2 cellular contexts compared by ENCODE assay signal in genomic region chr16:85550422-85551318, GRCh38.
TF ChIP-seq lines count a peak whose summit lies in the region.

No MANE protein-coding gene starts in this region.

TF ChIP-seq in HepG2, 621 proteins besides CTCF, POLR2A, EP300 and RAD21 (continued from another document and continues in another):
- TF ChIP-seq AHDC1 (CRISPR knock-in tag; IDR thresholded peaks at IDR 0.05; ENCODE audit: borderline replicate concordance) (no peak), SMAD1 (CRISPR knock-in tag; IDR thresholded peaks at IDR 0.05; ENCODE audit: borderline replicate concordance, low read depth) (no peak), PAXIP1 (CRISPR knock-in tag; conservative IDR thresholded peaks at IDR 0.05) (0 out of 2 replicates have a peak, but pooled peaks have one; percentile 6), ZNF460 (CRISPR knock-in tag; IDR thresholded peaks at IDR 0.05; ENCODE audit: borderline replicate concordance) (no peak), ETV5 (CRISPR knock-in tag; IDR thresholded peaks at IDR 0.05; ENCODE audit: borderline replicate concordance) (peak; percentile 22; the same call in 1 of the 2 replicates), HDAC1 (CRISPR knock-in tag; IDR thresholded peaks at IDR 0.05) (peak; percentile 2; the same call in 1 of the 2 replicates), PATZ1 (CRISPR knock-in tag; IDR thresholded peaks at IDR 0.05) (peak; percentile 16; the same call in 1 of the 2 replicates), NR2F1 (CRISPR knock-in tag; IDR thresholded peaks at IDR 0.05) (no peak)

TF ChIP-seq in K562, 482 proteins besides CTCF, POLR2A, EP300 and RAD21 (continued from another document and continues in another):
- TF ChIP-seq AFF1 (IDR thresholded peaks at IDR 0.05; ENCODE audit: low read depth in 1 of 2, partially characterized antibody in 2 of 2) (no peak), ZNF124 (CRISPR knock-in tag; IDR thresholded peaks at IDR 0.05) (no peak), ZSCAN29 (IDR thresholded peaks at IDR 0.05) (no peak), GMEB1 (CRISPR knock-in tag; IDR thresholded peaks at IDR 0.05) (no peak), MYNN (IDR thresholded peaks at IDR 0.05) (peak; percentile 17; the same call in 1 of the 2 replicates), MYNN (CRISPR knock-in tag; IDR thresholded peaks at IDR 0.05) (no peak), ZHX1 (conservative IDR thresholded peaks at IDR 0.05; ENCODE audit: low read length) (no peak), SIX5 (IDR thresholded peaks at IDR 0.05; ENCODE audit: borderline replicate concordance in 1 of 2, insufficient read depth in 1 of 2, low read depth in 1 of 2, low read length in 2 of 2) (no peak), SRSF1 (IDR thresholded peaks at IDR 0.05; ENCODE audit: low read depth, low read length) (no peak), CCNT2 (IDR thresholded peaks at IDR 0.05; ENCODE audit: borderline replicate concordance, extremely low read depth, insufficient read length, low read depth, low read length) (peak; percentile 26), TFAP4 (CRISPR knock-in tag; IDR thresholded peaks at IDR 0.05; ENCODE audit: borderline replicate concordance) (peak; percentile 57; the same call in 1 of the 2 replicates), MAFK (IDR thresholded peaks at IDR 0.05; ENCODE audit: low read length) (no peak), E2F3 (CRISPR knock-in tag; IDR thresholded peaks at IDR 0.05) (peak; percentile 35; the same call in 1 of the 2 replicates), ZNF354B (CRISPR knock-in tag; IDR thresholded peaks at IDR 0.05) (no peak), PTTG1 (tag; IDR thresholded peaks at IDR 0.05; ENCODE audit: low read depth) (no peak), MTA1 (IDR thresholded peaks at IDR 0.05; ENCODE audit: borderline replicate concordance) (no peak), ZBTB1 (CRISPR knock-in tag; IDR thresholded peaks at IDR 0.05; ENCODE audit: borderline replicate concordance, low read depth) (no peak), NKRF (IDR thresholded peaks at IDR 0.05; ENCODE audit: borderline replicate concordance) (no peak), FOXJ2 (tag; IDR thresholded peaks at IDR 0.05) (no peak), POLR2B (IDR thresholded peaks at IDR 0.05; ENCODE audit: low read depth, partially characterized antibody) (peak; percentile 8), HDAC3 (IDR thresholded peaks at IDR 0.05; ENCODE audit: borderline replicate concordance, partially characterized antibody) (no peak), IRF2 (CRISPR knock-in tag; IDR thresholded peaks at IDR 0.05) (no peak), ZNF589 (CRISPR knock-in tag; IDR thresholded peaks at IDR 0.05; ENCODE audit: low read depth) (no peak)
- TF ChIP-seq, protein P1, sequence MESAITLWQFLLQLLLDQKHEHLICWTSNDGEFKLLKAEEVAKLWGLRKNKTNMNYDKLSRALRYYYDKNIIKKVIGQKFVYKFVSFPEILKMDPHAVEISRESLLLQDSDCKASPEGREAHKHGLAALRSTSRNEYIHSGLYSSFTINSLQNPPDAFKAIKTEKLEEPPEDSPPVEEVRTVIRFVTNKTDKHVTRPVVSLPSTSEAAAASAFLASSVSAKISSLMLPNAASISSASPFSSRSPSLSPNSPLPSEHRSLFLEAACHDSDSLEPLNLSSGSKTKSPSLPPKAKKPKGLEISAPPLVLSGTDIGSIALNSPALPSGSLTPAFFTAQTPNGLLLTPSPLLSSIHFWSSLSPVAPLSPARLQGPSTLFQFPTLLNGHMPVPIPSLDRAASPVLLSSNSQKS (CRISPR knock-in tag; IDR thresholded peaks at IDR 0.05), result no peak
- TF ChIP-seq, protein P2, sequence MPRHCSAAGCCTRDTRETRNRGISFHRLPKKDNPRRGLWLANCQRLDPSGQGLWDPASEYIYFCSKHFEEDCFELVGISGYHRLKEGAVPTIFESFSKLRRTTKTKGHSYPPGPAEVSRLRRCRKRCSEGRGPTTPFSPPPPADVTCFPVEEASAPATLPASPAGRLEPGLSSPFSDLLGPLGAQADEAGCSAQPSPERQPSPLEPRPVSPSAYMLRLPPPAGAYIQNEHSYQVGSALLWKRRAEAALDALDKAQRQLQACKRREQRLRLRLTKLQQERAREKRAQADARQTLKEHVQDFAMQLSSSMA (CRISPR knock-in tag; IDR thresholded peaks at IDR 0.05), result no peak
- TF ChIP-seq, protein P3, sequence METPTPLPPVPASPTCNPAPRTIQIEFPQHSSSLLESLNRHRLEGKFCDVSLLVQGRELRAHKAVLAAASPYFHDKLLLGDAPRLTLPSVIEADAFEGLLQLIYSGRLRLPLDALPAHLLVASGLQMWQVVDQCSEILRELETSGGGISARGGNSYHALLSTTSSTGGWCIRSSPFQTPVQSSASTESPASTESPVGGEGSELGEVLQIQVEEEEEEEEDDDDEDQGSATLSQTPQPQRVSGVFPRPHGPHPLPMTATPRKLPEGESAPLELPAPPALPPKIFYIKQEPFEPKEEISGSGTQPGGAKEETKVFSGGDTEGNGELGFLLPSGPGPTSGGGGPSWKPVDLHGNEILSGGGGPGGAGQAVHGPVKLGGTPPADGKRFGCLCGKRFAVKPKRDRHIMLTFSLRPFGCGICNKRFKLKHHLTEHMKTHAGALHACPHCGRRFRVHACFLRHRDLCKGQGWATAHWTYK (CRISPR knock-in tag; IDR thresholded peaks at IDR 0.05), result peak; percentile 44; the same call in 1 of the 2 replicates
- TF ChIP-seq, protein P4, sequence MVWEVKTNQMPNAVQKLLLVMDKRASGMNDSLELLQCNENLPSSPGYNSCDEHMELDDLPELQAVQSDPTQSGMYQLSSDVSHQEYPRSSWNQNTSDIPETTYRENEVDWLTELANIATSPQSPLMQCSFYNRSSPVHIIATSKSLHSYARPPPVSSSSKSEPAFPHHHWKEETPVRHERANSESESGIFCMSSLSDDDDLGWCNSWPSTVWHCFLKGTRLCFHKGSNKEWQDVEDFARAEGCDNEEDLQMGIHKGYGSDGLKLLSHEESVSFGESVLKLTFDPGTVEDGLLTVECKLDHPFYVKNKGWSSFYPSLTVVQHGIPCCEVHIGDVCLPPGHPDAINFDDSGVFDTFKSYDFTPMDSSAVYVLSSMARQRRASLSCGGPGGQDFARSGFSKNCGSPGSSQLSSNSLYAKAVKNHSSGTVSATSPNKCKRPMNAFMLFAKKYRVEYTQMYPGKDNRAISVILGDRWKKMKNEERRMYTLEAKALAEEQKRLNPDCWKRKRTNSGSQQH (CRISPR knock-in tag; IDR thresholded peaks at IDR 0.05), result no peak
- TF ChIP-seq, protein P5, sequence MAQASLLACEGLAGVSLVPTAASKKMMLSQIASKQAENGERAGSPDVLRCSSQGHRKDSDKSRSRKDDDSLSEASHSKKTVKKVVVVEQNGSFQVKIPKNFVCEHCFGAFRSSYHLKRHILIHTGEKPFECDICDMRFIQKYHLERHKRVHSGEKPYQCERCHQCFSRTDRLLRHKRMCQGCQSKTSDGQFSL (CRISPR knock-in tag; IDR thresholded peaks at IDR 0.05), result peak; percentile 52; the same call in 1 of the 2 replicates
- TF ChIP-seq, protein P5 (tag; IDR thresholded peaks at IDR 0.05), result no peak
- TF ChIP-seq, protein P6, sequence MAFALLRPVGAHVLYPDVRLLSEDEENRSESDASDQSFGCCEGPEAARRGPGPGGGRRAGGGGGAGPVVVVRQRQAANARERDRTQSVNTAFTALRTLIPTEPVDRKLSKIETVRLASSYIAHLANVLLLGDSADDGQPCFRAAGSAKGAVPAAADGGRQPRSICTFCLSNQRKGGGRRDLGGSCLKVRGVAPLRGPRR (CRISPR knock-in tag; IDR thresholded peaks at IDR 0.05), result no peak
- TF ChIP-seq, protein P7, sequence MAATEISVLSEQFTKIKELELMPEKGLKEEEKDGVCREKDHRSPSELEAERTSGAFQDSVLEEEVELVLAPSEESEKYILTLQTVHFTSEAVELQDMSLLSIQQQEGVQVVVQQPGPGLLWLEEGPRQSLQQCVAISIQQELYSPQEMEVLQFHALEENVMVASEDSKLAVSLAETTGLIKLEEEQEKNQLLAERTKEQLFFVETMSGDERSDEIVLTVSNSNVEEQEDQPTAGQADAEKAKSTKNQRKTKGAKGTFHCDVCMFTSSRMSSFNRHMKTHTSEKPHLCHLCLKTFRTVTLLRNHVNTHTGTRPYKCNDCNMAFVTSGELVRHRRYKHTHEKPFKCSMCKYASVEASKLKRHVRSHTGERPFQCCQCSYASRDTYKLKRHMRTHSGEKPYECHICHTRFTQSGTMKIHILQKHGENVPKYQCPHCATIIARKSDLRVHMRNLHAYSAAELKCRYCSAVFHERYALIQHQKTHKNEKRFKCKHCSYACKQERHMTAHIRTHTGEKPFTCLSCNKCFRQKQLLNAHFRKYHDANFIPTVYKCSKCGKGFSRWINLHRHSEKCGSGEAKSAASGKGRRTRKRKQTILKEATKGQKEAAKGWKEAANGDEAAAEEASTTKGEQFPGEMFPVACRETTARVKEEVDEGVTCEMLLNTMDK (IDR thresholded peaks at IDR 0.05; ENCODE audit: borderline replicate concordance, insufficient read depth, low read depth, low read length, poor library complexity, severe bottlenecking), result peak; percentile 19
